In the genomic region with DNA sequence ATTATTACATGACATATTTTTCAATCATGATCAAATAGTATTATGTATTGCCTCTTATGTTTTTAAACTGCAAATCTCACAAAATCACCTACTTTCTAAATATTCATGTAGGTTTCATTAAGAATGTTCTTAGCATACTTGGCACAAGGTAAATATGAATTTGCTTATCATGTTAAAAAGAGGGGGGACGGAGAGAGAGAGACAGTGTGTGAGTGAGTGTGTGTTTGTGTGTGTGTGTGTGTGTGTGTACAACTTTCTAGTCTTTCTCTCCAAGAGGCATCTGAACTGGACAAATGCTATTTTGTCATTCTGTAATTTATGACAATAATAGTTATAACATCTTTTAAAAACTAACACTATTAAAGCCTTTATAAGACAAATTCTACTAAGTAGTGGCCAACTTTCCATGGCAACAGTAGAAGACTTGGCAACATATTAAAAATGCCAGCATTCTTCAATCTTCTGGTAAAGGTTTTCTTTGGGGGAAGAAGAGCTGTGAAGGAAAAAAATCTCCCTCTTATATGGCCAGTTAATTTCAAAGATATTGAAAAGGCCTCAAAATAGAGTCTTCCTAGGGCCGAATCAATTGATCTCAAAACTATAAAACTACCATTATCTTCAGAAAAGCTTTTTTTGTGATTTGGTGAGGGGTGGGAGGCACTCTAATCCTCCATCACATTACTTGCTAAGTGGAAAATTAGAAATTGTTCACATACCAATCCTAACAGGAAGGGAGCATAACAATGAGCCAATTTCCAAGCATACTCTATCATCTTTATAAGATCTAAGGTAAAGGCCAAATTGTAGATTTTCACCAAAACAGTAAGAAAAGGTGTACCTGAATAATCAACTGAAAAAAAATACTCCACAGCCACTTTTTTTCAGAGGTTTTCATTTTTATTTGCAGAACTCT, we compare ENCODE assay signal across 15 cellular contexts. TPM values are rescaled to one million over a fixed set of nuclear protein-coding genes. Genes with fewer than 3 reads are reported as not detected.
DNase-seq lines count a peak whose midpoint lies in the region; ATAC-seq and TF ChIP-seq lines count a peak whose summit lies in the region.
"Had no signal": no experiment of that assay in that cellular context is flagged by ENCODE, and none has a peak within 500 bp of the region (broad histone marks: within the 10 kb centered on the region; RNA-seq: fewer than 3 reads in every experiment).

No MANE protein-coding gene starts in this region.

- no peak for TF ChIP-seq EP300 in esophagus muscularis mucosa (IDR thresholded peaks at IDR 0.05)

- DNase-seq in T-helper 2 cell treated with Interferon-gamma antibody and Interleukin-4, amounts not matched to agents 5 μg/mL and 100 μg/mL, for 36 hours (ENCODE audit: low spot score): no peak
- DNase-seq in T-helper 2 cell (no peak), RPMI8226 (peak; percentile 47), esophagus muscularis mucosa (ENCODE audit: extremely low spot score) (no peak), progenitor cell of endocrine pancreas (ENCODE audit: low spot score, unreplicated experiment) (no peak), substantia nigra (lab: John Stamatoyannopoulos, UW) (no peak), hippocampal formation (lab: John Stamatoyannopoulos, UW) (no peak)
- DNase-seq: activated CD4-positive, alpha-beta T cell treated with anti-CD3 and anti-CD28 coated beads, Interleukin-2, amount 10 ng/mL, durations not matched to agents 7 days and 5 days; activated T-cell treated with anti-CD3 and anti-CD28 coated beads, Interleukin-2, amount 50 U/mL, for 72 hours; body of pancreas; COR-L47; left cardiac atrium; NCI-H1694 treated with DMSO at 0.1 percent for 48 hours; stomach had no signal

- peaks cover 60% of the 10 kb centered on the region for H3K4me1 Mint-ChIP-seq in T-helper 2 cell treated with Interferon-gamma antibody and Interleukin-4, amounts not matched to agents 5 μg/mL and 100 μg/mL, for 36 hours (ENCODE audit: low read depth)
- H3K4me1 Mint-ChIP-seq in progenitor cell of endocrine pancreas (ENCODE audit: low read depth): peaks cover 32% of the 10 kb centered on the region

- no peak for TF ChIP-seq CTCF in esophagus muscularis mucosa (IDR thresholded peaks at IDR 0.05)
- TF ChIP-seq CTCF in progenitor cell of endocrine pancreas (IDR thresholded peaks at IDR 0.05; ENCODE audit: unreplicated experiment): no peak

- H3K4me3 Mint-ChIP-seq in T-helper 2 cell treated with Interferon-gamma antibody and Interleukin-4, amounts not matched to agents 5 μg/mL and 100 μg/mL, for 36 hours: peak overlapping the region; percentile 5
- no peak overlapping the region for H3K4me3 Mint-ChIP-seq in progenitor cell of endocrine pancreas (ENCODE audit: low read depth)
- H3K4me3 Mint-ChIP-seq: activated CD4-positive, alpha-beta T cell treated with anti-CD3 and anti-CD28 coated beads, Interleukin-2, amount 10 ng/mL, durations not matched to agents 7 days and 5 days had no signal

- no peaks in the 10 kb centered on the region for H3K36me3 ChIP-seq in esophagus muscularis mucosa
- H3K36me3 ChIP-seq: stomach had no signal

- no peaks in the 10 kb centered on the region for H3K9me3 Mint-ChIP-seq in T-helper 2 cell treated with Interferon-gamma antibody and Interleukin-4, amounts not matched to agents 5 μg/mL and 100 μg/mL, for 36 hours
- H3K9me3 Mint-ChIP-seq in progenitor cell of endocrine pancreas (ENCODE audit: low read depth): no peaks in the 10 kb centered on the region
- H3K9me3 Mint-ChIP-seq: activated CD4-positive, alpha-beta T cell treated with anti-CD3 and anti-CD28 coated beads, Interleukin-2, amount 10 ng/mL, durations not matched to agents 7 days and 5 days; activated T-cell treated with anti-CD3 and anti-CD28 coated beads, Interleukin-2, amount 50 U/mL, for 72 hours had no signal

- peaks cover 9% of the 10 kb centered on the region for H3K36me3 Mint-ChIP-seq in T-helper 2 cell treated with Interferon-gamma antibody and Interleukin-4, amounts not matched to agents 5 μg/mL and 100 μg/mL, for 36 hours (ENCODE audit: low read depth)
- no peaks in the 10 kb centered on the region for H3K36me3 Mint-ChIP-seq in progenitor cell of endocrine pancreas (ENCODE audit: insufficient read depth)

- no peak for ATAC-seq in HG03175 (IDR thresholded peaks at IDR 0.05; ENCODE audit: unreplicated experiment)
- ATAC-seq: activated T-cell treated with anti-CD3 and anti-CD28 coated beads, Interleukin-2, amount 50 U/mL, for 72 hours; body of pancreas; left cardiac atrium had no signal

- H3K27me3 Mint-ChIP-seq in T-helper 2 cell treated with Interferon-gamma antibody and Interleukin-4, amounts not matched to agents 5 μg/mL and 100 μg/mL, for 36 hours (ENCODE audit: low read depth): no peaks in the 10 kb centered on the region
- no peaks in the 10 kb centered on the region for H3K27me3 Mint-ChIP-seq in progenitor cell of endocrine pancreas
- H3K27me3 Mint-ChIP-seq: activated CD4-positive, alpha-beta T cell treated with anti-CD3 and anti-CD28 coated beads, Interleukin-2, amount 10 ng/mL, durations not matched to agents 7 days and 5 days had no signal

- intact Hi-C loops in esophagus muscularis mucosa (cut with DNase I): no loop called here

- no peaks in the 10 kb centered on the region for H3K27me3 ChIP-seq in esophagus muscularis mucosa
- H3K27me3 ChIP-seq: body of pancreas, stomach had no signal

- no peak for TF ChIP-seq POLR2A in esophagus muscularis mucosa (IDR thresholded peaks at IDR 0.05; ENCODE audit: low read depth)

- 68% methylated on average over 2 of the region's 2 CpGs for WGBS in esophagus muscularis mucosa

- H3K4me3 ChIP-seq in esophagus muscularis mucosa: no peak overlapping the region
- H3K4me3 ChIP-seq: body of pancreas, stomach had no signal

- H3K27ac ChIP-seq in esophagus muscularis mucosa (replicated peaks in 1 of 4) (peak overlapping the region; percentile 25 to 50 (median 31)), substantia nigra (ENCODE audit: low read depth, low read length, poor library complexity, severe bottlenecking) (no peak overlapping the region)
- H3K27ac ChIP-seq: stomach had no signal

- H3K9me3 ChIP-seq in esophagus muscularis mucosa: no peaks in the 10 kb centered on the region
- H3K9me3 ChIP-seq: body of pancreas, stomach had no signal

- peaks cover 55 to 100% (median 92%) of the 10 kb centered on the region in 4 donors for H3K4me1 ChIP-seq in esophagus muscularis mucosa

- H3K27ac Mint-ChIP-seq in T-helper 2 cell treated with Interferon-gamma antibody and Interleukin-4, amounts not matched to agents 5 μg/mL and 100 μg/mL, for 36 hours: no peak overlapping the region
- H3K27ac Mint-ChIP-seq in progenitor cell of endocrine pancreas: peak overlapping the region; percentile 16

RNA-seq across cellular contexts. Expression of a gene that starts 28.2 kb away (rescaled TPM):
- 10 to 100 TPM; 56.2 to 96.9 (median 68.6) TPM for total RNA-seq in esophagus muscularis mucosa
- total RNA-seq in progenitor cell of endocrine pancreas: 32.3 and 35.9 TPM in 2 replicates
